ENCODE assay signal across 9 cellular contexts in the genomic region with DNA sequence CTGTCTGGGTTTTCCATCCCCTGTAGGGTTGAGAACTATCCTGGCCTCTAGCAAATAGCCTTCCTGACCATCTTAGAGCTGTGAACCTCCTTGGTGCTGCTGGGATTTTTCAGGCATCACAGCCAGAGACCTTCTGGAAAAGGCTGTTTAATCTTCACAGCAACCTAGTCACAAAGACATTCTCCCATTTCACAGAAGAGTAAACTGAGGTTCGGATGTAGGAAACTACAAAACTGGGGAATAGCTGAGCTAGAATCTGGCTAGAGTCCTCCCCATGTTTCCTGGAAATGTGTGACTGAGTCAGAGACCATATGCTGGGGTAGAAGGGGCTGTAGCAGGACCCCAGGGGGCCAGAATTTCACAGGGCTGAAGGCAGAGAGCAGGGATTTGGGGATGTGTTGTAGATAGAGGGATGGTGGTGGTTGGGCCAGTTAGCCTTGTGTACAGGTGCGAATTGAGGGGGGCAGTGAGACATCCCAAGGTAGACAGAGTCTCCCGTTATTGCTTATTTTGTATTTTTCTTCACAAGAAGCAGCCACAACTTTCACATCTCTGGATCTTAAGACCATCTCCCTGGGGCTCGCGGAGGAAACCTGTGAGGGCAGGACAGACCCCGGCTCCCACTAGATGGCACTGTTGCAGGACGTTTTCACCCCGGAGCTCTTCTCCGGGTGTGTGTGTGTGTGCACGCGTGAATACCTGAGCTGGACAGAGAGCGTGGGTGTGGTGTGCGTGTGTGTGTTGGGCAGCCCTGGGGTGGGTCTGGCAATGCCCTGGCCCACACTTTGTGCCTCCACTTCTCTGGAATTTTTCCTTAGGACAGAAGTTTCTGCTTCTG.
A peak's percentile ranks its signal among the peaks of the same experiment; 100 is the strongest.
DNase-seq lines count a peak whose midpoint lies in the region; ATAC-seq and TF ChIP-seq lines count a peak whose summit lies in the region.
"Had no signal": no experiment of that assay in that cellular context is flagged by ENCODE, and none has a peak within 500 bp of the region (broad histone marks: within the 10 kb centered on the region; RNA-seq: fewer than 3 reads in every experiment).

No MANE protein-coding gene starts in this region.

- CTCF ChIA-PET in Calu3 (lab: Charles Lee): interaction anchor here (0.7 to 3.6 kb wide), 21 partner anchors 10 to 396 kb away, joined by 3 to 74 read pairs (median 4); no protein-coding TSS in a partner anchor

- peak; percentile 92 for DNase-seq in Calu3
- peak; percentile 73 for DNase-seq in H9
- DNase-seq in NCI-H2081 (lab: John Stamatoyannopoulos, UW): peak; percentile 59 to 71
- DNase-seq in activated CD4-positive, CD25-positive, alpha-beta regulatory T cell (lab: John Stamatoyannopoulos, UW): peak in 3 of 4 experiments; percentile 10 to 15 (median 11)
- DNase-seq in cerebellar cortex (ENCODE audit: low spot score): peak; percentile 49
- peak; percentile 56 for DNase-seq in kidney tubule cell (ENCODE audit: low spot score)
- peak; percentile 56 for DNase-seq in stimulated activated CD4-positive, alpha-beta T cell treated with anti-CD3 and anti-CD28 coated beads, Interleukin-4, amount 100 ng/mL, for 24 hours

- no TSS peak for BruUV-seq in Calu3 (replicated peaks; lab: Mats Ljungman, UMichigan)

- no peak overlapping the region for H3K56ac ChIP-seq in H9 (ENCODE audit: insufficient read length, low read depth, low read length)

- no peak overlapping the region for H2BK5ac ChIP-seq in H9 (ENCODE audit: insufficient read length, low read length)

- H3K36me3 Mint-ChIP-seq in Calu3 (ENCODE audit: insufficient read depth, unreplicated experiment) (peaks cover 8% of the 10 kb centered on the region), H9 (ENCODE audit: insufficient read depth in 1 of 3, low read depth in 3 of 3) (no peaks in the 10 kb centered on the region)

- H3K4ac ChIP-seq in H9 (ENCODE audit: low read depth, low read length): no peak overlapping the region

- intact Hi-C loops in Calu3 (cut with micrococcal nuclease; ENCODE audit: unreplicated experiment): loop anchor here (2.0 kb wide), 2 partner anchors 91 to 217 kb away; no protein-coding TSS in a partner anchor

- H2AK5ac ChIP-seq in H9 (ENCODE audit: insufficient read length, low read length): no peak overlapping the region

- no peaks in the 10 kb centered on the region for H3K79me2 ChIP-seq in H9 (ENCODE audit: insufficient read depth, low read length)

- H3T11ph ChIP-seq in H9 (ENCODE audit: low read length): no peak overlapping the region

- no peaks in the 10 kb centered on the region for H3K79me1 ChIP-seq in H9 (ENCODE audit: insufficient read depth, low read depth, low read length, poor library complexity, severe bottlenecking)

- H3K4me1 Mint-ChIP-seq in Calu3 (ENCODE audit: low read depth, unreplicated experiment) (no peaks in the 10 kb centered on the region), H9 (peaks cover 3 to 7% of the 10 kb centered on the region in 2 experiments; a peak in 3 of 4 replicates)

- H3K4me1 ChIP-seq in H9 (ENCODE audit: insufficient read depth, low read length): no peaks in the 10 kb centered on the region

- no peak for ATAC-seq in GM21390 (IDR thresholded peaks at IDR 0.05; ENCODE audit: unreplicated experiment)

- H4K5ac ChIP-seq in H9 (ENCODE audit: insufficient read length, low read depth, low read length): no peak overlapping the region

- H4K20me1 ChIP-seq in H9 (ENCODE audit: control insufficient read depth, insufficient read depth, insufficient read length): no peaks in the 10 kb centered on the region

- no peak overlapping the region for H3K4me3 Mint-ChIP-seq in Calu3 (ENCODE audit: low read depth, unreplicated experiment)
- H3K4me3 Mint-ChIP-seq in H9: no peak overlapping the region
- H3K4me3 Mint-ChIP-seq: T-helper 1 cell treated with Interleukin-12 subunit alpha and Interleukin-12 subunit beta and Interleukin-4 antibody, amounts not matched to agents 30 μg/mL and 1 μg/mL, for 36 hours had no signal

- no peaks in the 10 kb centered on the region for H3K23me2 ChIP-seq in H9 (ENCODE audit: insufficient read length, low read depth, low read length, poor library complexity, severe bottlenecking)

- H3K4me2 ChIP-seq in H9 (ENCODE audit: insufficient read depth, insufficient read length, low read length): no peak overlapping the region

- no peak overlapping the region for H2BK120ac ChIP-seq in H9 (ENCODE audit: low read depth, low read length, poor library complexity, severe bottlenecking)

- H3K9ac ChIP-seq in H9 (ENCODE audit: extremely low read depth, insufficient read length, low read length): no peak overlapping the region

- H2BK15ac ChIP-seq in H9 (ENCODE audit: low read depth, low read length): no peak overlapping the region

- H3K9me3 Mint-ChIP-seq in Calu3 (ENCODE audit: low read depth, unreplicated experiment) (no peaks in the 10 kb centered on the region), H9 (no peaks in the 10 kb centered on the region)
- H3K9me3 Mint-ChIP-seq: T-helper 1 cell treated with Interleukin-12 subunit alpha and Interleukin-12 subunit beta and Interleukin-4 antibody, amounts not matched to agents 30 μg/mL and 1 μg/mL, for 36 hours had no signal

- no peak overlapping the region for H3K18ac ChIP-seq in H9 (ENCODE audit: insufficient read length, low read depth, low read length)

- no peak overlapping the region for H2AFZ ChIP-seq in H9 (ENCODE audit: low read length)

- H2BK20ac ChIP-seq in H9 (ENCODE audit: low read depth, low read length, poor library complexity, severe bottlenecking): no peak overlapping the region

- no peak overlapping the region for H4K8ac ChIP-seq in H9 (replicated peaks; ENCODE audit: insufficient read length, low read depth, low read length)

- no peak overlapping the region for H3K23ac ChIP-seq in H9 (ENCODE audit: insufficient read length, low read depth, low read length)

- no peak overlapping the region for H3K14ac ChIP-seq in H9 (ENCODE audit: insufficient read depth, low read length)

- no peaks in the 10 kb centered on the region for H3K9me3 ChIP-seq in H9 (ENCODE audit: control insufficient read depth, low read depth, low read length)

- no peaks in the 10 kb centered on the region for H3K27me3 ChIP-seq in H9 (ENCODE audit: insufficient read depth, low read length)

- no peak overlapping the region for H4K91ac ChIP-seq in H9 (ENCODE audit: insufficient read length, low read depth, low read length)

- H3K27me3 Mint-ChIP-seq in Calu3 (ENCODE audit: unreplicated experiment) (peaks cover 36% of the 10 kb centered on the region), H9 (ENCODE audit: low read depth) (peaks cover 34% of the 10 kb centered on the region)

- WGBS in H9 (ENCODE audit: extremely low coverage, insufficient read length, low lambda C conversion rate): no CpG with 5 or more reads among the region's 13 CpGs

- no peak overlapping the region for H2BK12ac ChIP-seq in H9 (ENCODE audit: insufficient read length, low read depth, low read length)

- H3K27ac Mint-ChIP-seq in Calu3 (ENCODE audit: unreplicated experiment) (no peak overlapping the region), H9 (no peak overlapping the region; a peak in 1 of 7 replicates)
- H3K27ac Mint-ChIP-seq: T-helper 1 cell treated with Interleukin-12 subunit alpha and Interleukin-12 subunit beta and Interleukin-4 antibody, amounts not matched to agents 30 μg/mL and 1 μg/mL, for 36 hours had no signal

- TF ChIP-seq CTCF in Calu3 (IDR thresholded peaks at IDR 0.05; ENCODE audit: unreplicated experiment) (peak; percentile 94), H9 (conservative IDR thresholded peaks at IDR 0.05) (peak; percentile 82)

- no peak overlapping the region for H3K27ac ChIP-seq in H9 (ENCODE audit: insufficient read length, low read depth, low read length)

Comparison
In these comparisons a context has a peak if more than half of its experiments do, and no peak if none do; other contexts are left out.
1. DNase-seq: peak in every context shown above with its lines; median percentile 92 in Calu3; 73 in H9; 65 in NCI-H2081; 56 in kidney tubule cell; 56 in stimulated activated CD4-positive, alpha-beta T cell treated with anti-CD3 and anti-CD28 coated beads, Interleukin-4, amount 100 ng/mL, for 24 hours; 49 in cerebellar cortex; 11 in activated CD4-positive, CD25-positive, alpha-beta regulatory T cell.